Comparison of ENCODE assay signal across 14 cellular contexts in the genomic region with DNA sequence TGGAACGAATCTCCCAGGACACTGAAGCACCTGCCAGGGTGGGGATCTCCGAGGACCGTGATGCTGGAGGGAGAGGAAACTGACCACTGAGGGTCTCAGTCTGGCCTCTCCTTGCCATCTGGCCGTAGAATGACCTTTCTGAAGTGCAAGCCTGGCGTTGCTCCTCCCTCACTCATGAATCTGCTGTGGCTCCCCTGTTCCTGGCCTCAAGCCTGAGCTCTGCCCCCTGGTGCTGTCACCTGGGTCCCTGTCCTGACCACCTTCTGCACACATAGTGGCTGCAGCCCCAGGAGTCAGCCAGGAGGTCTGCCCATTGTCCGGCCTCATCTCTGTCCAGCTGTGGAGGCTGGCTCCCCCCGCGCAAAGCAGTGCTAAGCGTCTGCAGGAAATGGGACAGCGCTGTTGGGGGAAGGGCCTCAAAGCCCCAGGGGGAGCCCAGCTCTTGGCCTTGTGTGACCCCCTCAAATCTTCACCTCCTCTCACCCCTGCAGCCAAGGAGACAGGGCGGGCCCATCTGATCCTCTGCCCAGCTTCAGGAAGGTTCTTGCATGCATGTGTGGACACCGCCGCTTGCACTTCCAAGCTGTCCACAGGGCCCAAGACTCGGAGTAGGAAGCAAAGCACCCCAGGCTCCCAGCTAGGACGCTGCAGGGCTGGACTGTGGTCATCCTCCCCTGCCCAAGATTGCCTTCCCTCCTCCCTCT.
"Had no signal": no experiment of that assay in that cellular context is flagged by ENCODE, and none has a peak within 500 bp of the region (broad histone marks: within the 10 kb centered on the region; RNA-seq: fewer than 3 reads in every experiment).

No MANE protein-coding gene starts in this region.

- H3K4me3 Mint-ChIP-seq: stimulated activated naive CD8-positive, alpha-beta T cell treated with anti-CD3 and anti-CD28 coated beads, Interleukin-15, amount 100 ng/mL, for 72 hours had no signal

- H3K4me3 ChIP-seq: esophagus squamous epithelium, thoracic aorta, vagina had no signal

- H3K27me3 ChIP-seq: vagina had no signal

- ATAC-seq: stimulated activated naive CD8-positive, alpha-beta T cell treated with anti-CD3 and anti-CD28 coated beads, Interleukin-15, amount 100 ng/mL, for 72 hours had no signal

- H3K79me2 ChIP-seq: parathyroid adenoma had no signal

- H2AFZ ChIP-seq: parathyroid adenoma had no signal

- DNase-seq: activated CD4-positive, alpha-beta T cell treated with anti-CD3 and anti-CD28 coated beads, Interleukin-2, amount 50 U/mL, for 4 hours; activated CD4-positive, CD25-positive, alpha-beta regulatory T cell treated with anti-CD3 and anti-CD28 coated beads, Interleukin-2, amount 50 U/mL, for 72 hours; activated gamma-delta T cell; activated naive CD8-positive, alpha-beta T cell treated with anti-CD3 and anti-CD28 coated beads, Interleukin-2, amount 10 ng/mL, durations not matched to agents 7 days and 5 days; activated T-cell treated with anti-CD3 and anti-CD28 coated beads, Interleukin-2, amount 50 U/mL, for 48 hours; anterior cingulate cortex; esophagus squamous epithelium; foreskin fibroblast; stimulated activated CD4-positive, alpha-beta T cell treated with anti-CD3 and anti-CD28 coated beads, Interleukin-4, amount 100 ng/mL, for 24 hours; stimulated activated naive CD8-positive, alpha-beta T cell treated with anti-CD3 and anti-CD28 coated beads, Interleukin-15, amount 100 ng/mL, for 72 hours; T-helper 2 cell had no signal

- H3K9me3 ChIP-seq: esophagus squamous epithelium, thoracic aorta, vagina had no signal

- H3K27ac ChIP-seq: esophagus squamous epithelium, parathyroid adenoma, thoracic aorta, vagina had no signal

- H3K9me3 Mint-ChIP-seq: activated naive CD8-positive, alpha-beta T cell treated with anti-CD3 and anti-CD28 coated beads, Interleukin-2, amount 10 ng/mL, durations not matched to agents 7 days and 5 days; stimulated activated naive CD8-positive, alpha-beta T cell treated with anti-CD3 and anti-CD28 coated beads, Interleukin-15, amount 100 ng/mL, for 72 hours had no signal

- H3K4me1 ChIP-seq: esophagus squamous epithelium, parathyroid adenoma, vagina had no signal

- H3K36me3 Mint-ChIP-seq: activated naive CD8-positive, alpha-beta T cell treated with anti-CD3 and anti-CD28 coated beads, Interleukin-2, amount 10 ng/mL, durations not matched to agents 7 days and 5 days had no signal

- H3K36me3 ChIP-seq: esophagus squamous epithelium, thoracic aorta, vagina had no signal

- H3K27ac Mint-ChIP-seq: activated naive CD8-positive, alpha-beta T cell treated with anti-CD3 and anti-CD28 coated beads, Interleukin-2, amount 10 ng/mL, durations not matched to agents 7 days and 5 days had no signal
